ENCODE assay signal across 25 cellular contexts in genomic region chr1:226510453-226510852, GRCh38. TPM values are rescaled to one million over a fixed set of nuclear protein-coding genes. Genes with fewer than 3 reads are reported as not detected.
DNase-seq lines count a peak whose midpoint lies in the region; ATAC-seq, FAIRE-seq and TF ChIP-seq lines count a peak whose summit lies in the region.
"Had no signal": no experiment of that assay in that cellular context is flagged by ENCODE, and none has a peak within 500 bp of the region (broad histone marks: within the 10 kb centered on the region; RNA-seq: fewer than 3 reads in every experiment).

No MANE protein-coding gene starts in this region.

- H3K4me3 ChIP-seq in HCT116 (replicated peaks in 1 of 2; ENCODE audit: low read depth in 1 of 2, low read length in 2 of 2): no peak overlapping the region
- H3K4me3 ChIP-seq in K562: no peak overlapping the region
- no peak overlapping the region for H3K4me3 ChIP-seq in WERI-Rb-1 (ENCODE audit: low read depth, low read length)
- H3K4me3 ChIP-seq: HAP-1, upper lobe of right lung had no signal

- H3K27me3 ChIP-seq in HCT116 (ENCODE audit: insufficient read depth, low read length) (peaks cover 20% of the 10 kb centered on the region), K562 (ENCODE audit: control insufficient read depth in 2 of 2, insufficient read depth in 2 of 2, low read length in 2 of 2) (peaks cover 6 to 19% of the 10 kb centered on the region in 2 experiments; a peak in 3 of 5 replicates), WERI-Rb-1 (ENCODE audit: insufficient read depth, low read depth, severe bottlenecking) (no peaks in the 10 kb centered on the region)

- no peaks in the 10 kb centered on the region for H3K79me2 ChIP-seq in HCT116 (ENCODE audit: insufficient read depth, low read length)
- no peaks in the 10 kb centered on the region for H3K79me2 ChIP-seq in K562 (ENCODE audit: control insufficient read depth, insufficient read depth, low read length)

- peak; percentile 60 for FAIRE-seq in K562 (lab: Jason Lieb, UNC)

- 5% methylated on average over 1 of the region's 1 CpG for WGBS in K562 (ENCODE audit: insufficient coverage, low coverage, missing lambda C conversion rate)

- intact Hi-C loops in HCT116 (cut with micrococcal nuclease): no loop called here
- intact Hi-C loops in K562 (cut with micrococcal nuclease): no loop called here

- TF ChIP-seq RAD21 in HCT116 (IDR thresholded peaks at IDR 0.05; ENCODE audit: low read depth) (no peak), K562 (CRISPR knock-in tag; conservative IDR thresholded peaks at IDR 0.05 in 1 of 2, IDR thresholded peaks at IDR 0.05 in 1 of 2) (no peak)

- H3K36me3 ChIP-seq in HCT116 (ENCODE audit: control insufficient read depth in 1 of 2, insufficient read depth in 2 of 2, low read length in 2 of 2) (no peaks in the 10 kb centered on the region), K562 (ENCODE audit: control insufficient read depth, insufficient read depth, low read length) (no peaks in the 10 kb centered on the region), WERI-Rb-1 (no peaks in the 10 kb centered on the region)
- H3K36me3 ChIP-seq: HAP-1, upper lobe of right lung had no signal

- POLR2A ChIA-PET in HCT116 (lab: Charles Lee): no interaction called here
- POLR2A ChIA-PET in K562 (lab: Yijun Ruan, JAX): interaction anchor here (1.0 kb wide), 1 partner anchor 9 kb away, joined by 4 read pairs; no protein-coding TSS in a partner anchor

- no peak overlapping the region for H3K4me3 Mint-ChIP-seq in chondrocyte (ENCODE audit: unreplicated experiment)
- H3K4me3 Mint-ChIP-seq: activated T-helper 1 cell treated with anti-CD3 and anti-CD28 coated beads, Interleukin-12 subunit alpha, Interleukin-12 subunit beta, Interleukin-2, Interleukin-4 antibody, amounts not matched to agents 30 ng/mL and 10 ng/mL and 1 ng/mL, durations not matched to agents 14 hours and 24 hours and 36 hours; effector memory CD8-positive, alpha-beta T cell; IgD-negative memory B cell; stimulated activated naive CD8-positive, alpha-beta T cell treated with anti-CD3 and anti-CD28 coated beads, Interleukin-15, Interleukin-2, amounts not matched to agents 100 ng/mL and 50 ng/mL, for 24 hours had no signal

- H3K9me2 ChIP-seq in HCT116 (ENCODE audit: insufficient read depth): no peaks in the 10 kb centered on the region

- H3K9me3 ChIP-seq in HCT116 (ENCODE audit: control insufficient read depth in 1 of 2, insufficient read depth in 1 of 2, low read depth in 1 of 2, low read length in 2 of 2) (no peaks in the 10 kb centered on the region), K562 (replicated peaks; ENCODE audit: control insufficient read depth, insufficient read depth, low read depth, low read length) (no peaks in the 10 kb centered on the region), WERI-Rb-1 (ENCODE audit: severe bottlenecking) (no peaks in the 10 kb centered on the region)
- H3K9me3 ChIP-seq: HAP-1, upper lobe of right lung had no signal

- TF ChIP-seq EP300 in K562 (IDR thresholded peaks at IDR 0.05; ENCODE audit: low read length): no peak

- H3K27ac ChIP-seq in HCT116 (ENCODE audit: low read depth, low read length): no peak overlapping the region
- H3K27ac ChIP-seq in K562 (ENCODE audit: extremely low read depth, low read depth, low read length): no peak overlapping the region
- no peak overlapping the region for H3K27ac ChIP-seq in WERI-Rb-1
- H3K27ac ChIP-seq: HL-60, upper lobe of right lung had no signal

- no peak overlapping the region for H3K27ac Mint-ChIP-seq in chondrocyte (ENCODE audit: unreplicated experiment)
- H3K27ac Mint-ChIP-seq: activated T-helper 1 cell treated with anti-CD3 and anti-CD28 coated beads, Interleukin-12 subunit alpha, Interleukin-12 subunit beta, Interleukin-2, Interleukin-4 antibody, amounts not matched to agents 30 ng/mL and 10 ng/mL and 1 ng/mL, durations not matched to agents 14 hours and 24 hours and 36 hours; effector memory CD8-positive, alpha-beta T cell; IgD-negative memory B cell; stimulated activated naive CD8-positive, alpha-beta T cell treated with anti-CD3 and anti-CD28 coated beads, Interleukin-15, Interleukin-2, amounts not matched to agents 100 ng/mL and 50 ng/mL, for 24 hours had no signal

- TF ChIP-seq CTCF in HCT116 (IDR thresholded peaks at IDR 0.05 in 2 of 3, conservative IDR thresholded peaks at IDR 0.05 in 1 of 3; ENCODE audit: borderline replicate concordance in 1 of 3, insufficient read depth in 1 of 3, low read depth in 2 of 3, low read length in 2 of 3): no peak
- no peak for TF ChIP-seq CTCF in K562 (IDR thresholded peaks at IDR 0.05 in 2 of 3, conservative IDR thresholded peaks at IDR 0.05 in 1 of 3; ENCODE audit: insufficient read depth in 2 of 3, low read depth in 1 of 3, low read length in 3 of 3)
- TF ChIP-seq CTCF in chondrocyte (IDR thresholded peaks at IDR 0.05): no peak
- TF ChIP-seq CTCF in WERI-Rb-1 (IDR thresholded peaks at IDR 0.05; ENCODE audit: low read depth, low read length): no peak

- H3K9me1 ChIP-seq in K562 (ENCODE audit: control insufficient read depth, insufficient read depth, low read length): no peaks in the 10 kb centered on the region

- DNase-seq in Ammon's horn (ENCODE audit: low spot score) (peak; percentile 31), HCT116 (ENCODE audit: low read depth, low spot score) (no peak), K562 (ENCODE audit: extremely low read depth in 1 of 4, low spot score in 3 of 4) (no peak), fibroblast of the conjunctiva (ENCODE audit: low read depth) (peak; percentile 24), chondrocyte (ENCODE audit: low spot score) (no peak), WERI-Rb-1 (no peak), kidney glomerular epithelial cell (lab: John Stamatoyannopoulos, UW) (no peak), OCI-M2 (lab: John Stamatoyannopoulos, UW; ENCODE audit: unreplicated experiment) (no peak)
- DNase-seq: central memory CD4-positive, alpha-beta T cell; effector memory CD8-positive, alpha-beta T cell; foreskin melanocyte; left cardiac atrium; midbrain; NCI-H2081 treated with DMSO at 0.1 percent for 48 hours; NCI-H774; OCI-M1; T-helper 9 cell; upper lobe of right lung had no signal

- no peak overlapping the region for H3K9ac ChIP-seq in HCT116 (ENCODE audit: low read length)
- no peak overlapping the region for H3K9ac ChIP-seq in K562 (ENCODE audit: insufficient read depth in 1 of 2, low read depth in 2 of 2, low read length in 2 of 2)

- no peaks in the 10 kb centered on the region for H4K20me1 ChIP-seq in HCT116 (ENCODE audit: insufficient read depth)
- no peaks in the 10 kb centered on the region for H4K20me1 ChIP-seq in K562 (replicated peaks; ENCODE audit: control insufficient read depth, insufficient read depth, low read length)

- H3K27me3 Mint-ChIP-seq in chondrocyte (ENCODE audit: low read depth): peaks cover 26% of the 10 kb centered on the region

- no peak for TF ChIP-seq POLR2A in HCT116 (IDR thresholded peaks at IDR 0.05; ENCODE audit: borderline replicate concordance, extremely low read depth, insufficient read depth, insufficient read length)
- no peak for TF ChIP-seq POLR2A in K562 (conservative IDR thresholded peaks at IDR 0.05)

- in situ Hi-C loops in K562 (cut with MboI): no loop called here

- no peaks in the 10 kb centered on the region for H3K4me1 Mint-ChIP-seq in chondrocyte (ENCODE audit: low read depth)

- CTCF ChIA-PET in HCT116 (lab: Charles Lee) (no interaction called here), K562 (lab: Yijun Ruan, JAX; ENCODE audit: low intra/inter-chr PET ratio) (no interaction called here)

- RAD21 ChIA-PET in HCT116 (lab: Charles Lee; ENCODE audit: low non-redundant PET in 1 of 2, low total read pairs in 2 of 2, uncharacterized antibody in 2 of 2, unreplicated experiment in 2 of 2): no interaction called here

- H3K36me3 Mint-ChIP-seq in chondrocyte (ENCODE audit: low read depth): no peaks in the 10 kb centered on the region

- H3K4me1 ChIP-seq in HCT116 (ENCODE audit: control insufficient read depth in 1 of 2, insufficient read depth in 2 of 2, low read length in 2 of 2) (peaks cover 0 to 8% of the 10 kb centered on the region in 2 experiments; a peak in 2 of 4 replicates), K562 (replicated peaks in 1 of 2; ENCODE audit: control insufficient read depth in 2 of 2, insufficient read depth in 2 of 2, low read length in 2 of 2) (no peaks in the 10 kb centered on the region)
- H3K4me1 ChIP-seq: HAP-1, upper lobe of right lung had no signal

- H2AFZ ChIP-seq in HCT116 (ENCODE audit: low read depth, low read length, poor library complexity, severe bottlenecking) (peak overlapping the region; percentile 45), K562 (ENCODE audit: low read depth, low read length) (no peak overlapping the region)

- ATAC-seq in HCT116 (no peak), K562 (no peak)
- ATAC-seq: activated CD4-positive, CD25-positive, alpha-beta regulatory T cell treated with anti-CD3 and anti-CD28 coated beads, Interleukin-2, amount 50 U/mL, for 24 hours; effector memory CD8-positive, alpha-beta T cell; upper lobe of right lung had no signal

- H3K4me2 ChIP-seq in HCT116 (ENCODE audit: low read length) (no peak overlapping the region), K562 (ENCODE audit: insufficient read depth, low read length) (no peak overlapping the region)

- H3K9me3 Mint-ChIP-seq in chondrocyte (ENCODE audit: low read depth): no peaks in the 10 kb centered on the region
- H3K9me3 Mint-ChIP-seq: activated T-helper 1 cell treated with anti-CD3 and anti-CD28 coated beads, Interleukin-12 subunit alpha, Interleukin-12 subunit beta, Interleukin-2, Interleukin-4 antibody, amounts not matched to agents 30 ng/mL and 10 ng/mL and 1 ng/mL, durations not matched to agents 14 hours and 24 hours and 36 hours; effector memory CD8-positive, alpha-beta T cell; IgD-negative memory B cell; stimulated activated naive CD8-positive, alpha-beta T cell treated with anti-CD3 and anti-CD28 coated beads, Interleukin-15, Interleukin-2, amounts not matched to agents 100 ng/mL and 50 ng/mL, for 24 hours had no signal

- no TSS peak for BruUV-seq in HCT116 (replicated peaks; lab: Mats Ljungman, UMichigan)
- no TSS peak for BruUV-seq in K562 (replicated peaks; lab: Mats Ljungman, UMichigan)

RNA-seq across cellular contexts. Expression of gene STUM, which starts 38.1 kb away (rescaled TPM):
- total RNA-seq in HCT116 (2021; ENCODE audit: unreplicated experiment) (not detected), K562 (2014; rRNA removed) (not detected in 2 replicates), K562 (2014; rRNA removed; fragmentation: Illumina TruSeq; extraction: Trizol) (not detected in 2 replicates), K562 (2015; rRNA removed; fragmentation: Illumina TruSeq; extraction: Trizol) (not detected in 2 replicates), K562 (2021) (not detected in 2 replicates), chondrocyte (0.27 to 0.67 TPM in 2 of 3 replicates, not detected in the other)
- polyA plus RNA-seq in HCT116 (2012): not detected in 2 replicates
- not detected in 2 replicates for total RNA-seq in K562 (2011; cell fraction: chromatin; rRNA removed; ENCODE audit: low replicate concordance)
- total RNA-seq in K562 (2011; cell fraction: nucleolus; rRNA removed): not detected in 2 replicates
- not detected in 2 replicates for total RNA-seq in K562 (2011; cell fraction: nucleoplasm; rRNA removed)
- polyA plus RNA-seq in K562 (2011; rRNA removed) (not detected in 2 replicates), K562 (2014; fragmentation: Illumina TruSeq; extraction: Trizol) (not detected in 2 replicates), K562 (2014; fragmentation: Nextera tagmentation; extraction: Ambion mirVana) (not detected), K562 (2014; rRNA removed) (not detected in 2 replicates)
- polyA plus RNA-seq in K562 (2011; cell fraction: cytosol; rRNA removed): not detected in 2 replicates
- not detected in 2 replicates for polyA plus RNA-seq in K562 (2011; cell fraction: nucleus; rRNA removed)
- not detected in 2 replicates for polyA plus RNA-seq in K562 (2012)
- polyA minus RNA-seq in K562 (2011; rRNA and poly(A)+ RNA removed): not detected in 2 replicates
- not detected in 2 replicates for polyA minus RNA-seq in K562 (2011; cell fraction: cytosol; rRNA and poly(A)+ RNA removed)
- polyA minus RNA-seq in K562 (2011; cell fraction: nucleus; rRNA and poly(A)+ RNA removed): not detected in 2 replicates
- total RNA-seq: activated CD8-positive, alpha-beta memory T cell treated with anti-CD3 and anti-CD28 coated beads for 36 hours; activated T-helper 1 cell treated with anti-CD3 and anti-CD28 coated beads, Interleukin-12 subunit alpha, Interleukin-12 subunit beta, Interleukin-2, Interleukin-4 antibody, amounts not matched to agents 30 ng/mL and 10 ng/mL and 1 ng/mL, durations not matched to agents 14 hours and 24 hours and 36 hours had no signal
- polyA plus RNA-seq: IgD-negative memory B cell had no signal

Comparison
In these comparisons a context has a peak if more than half of its experiments do, and no peak if none do; other contexts are left out.
1. DNase-seq: peak in Ammon's horn (single experiment) and fibroblast of the conjunctiva (single experiment); none in HCT116 (single experiment), K562 (0 of 4), chondrocyte (single experiment), WERI-Rb-1 (single experiment), kidney glomerular epithelial cell (single experiment) and OCI-M2 (single experiment).